14 cellular contexts compared by ENCODE assay signal in the genomic region with DNA sequence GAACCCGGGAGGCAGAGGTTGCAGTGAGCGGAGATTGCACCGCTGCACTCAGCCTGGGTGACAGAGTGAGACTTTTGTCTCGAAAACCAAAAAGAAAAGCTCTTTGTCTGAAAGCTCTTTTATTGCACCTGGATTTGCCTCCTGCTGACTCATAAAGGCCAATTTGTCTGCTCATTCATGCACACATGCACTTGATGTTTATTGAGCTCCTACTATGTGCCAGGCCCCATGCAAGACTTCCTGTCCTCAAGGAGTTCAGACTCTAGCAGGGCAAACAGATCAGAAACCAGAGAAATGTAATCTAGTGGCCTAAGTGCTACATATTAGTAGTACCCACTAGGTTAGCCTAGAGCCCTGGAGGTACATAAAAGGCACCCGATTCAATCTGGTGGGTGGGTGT. TPM values are rescaled to one million over a fixed set of nuclear protein-coding genes. Genes with fewer than 3 reads are reported as not detected.
DNase-seq lines count a peak whose midpoint lies in the region; ATAC-seq, FAIRE-seq and TF ChIP-seq lines count a peak whose summit lies in the region.
"Had no signal": no experiment of that assay in that cellular context is flagged by ENCODE, and none has a peak within 500 bp of the region (broad histone marks: within the 10 kb centered on the region; RNA-seq: fewer than 3 reads in every experiment).

No MANE protein-coding gene starts in this region.

- intact Hi-C loops in HCT116 (cut with micrococcal nuclease) (no loop called here), MCF 10A (cut with micrococcal nuclease) (no loop called here)

- TF ChIP-seq CTCF in HCT116 (IDR thresholded peaks at IDR 0.05 in 2 of 3, conservative IDR thresholded peaks at IDR 0.05 in 1 of 3; ENCODE audit: borderline replicate concordance in 1 of 3, insufficient read depth in 1 of 3, low read depth in 2 of 3, low read length in 2 of 3) (no peak), H1 (IDR thresholded peaks at IDR 0.05; ENCODE audit: control extremely low read depth in 1 of 3, insufficient read depth in 1 of 3, low read depth in 1 of 3, low read length in 3 of 3) (no peak), MCF 10A (IDR thresholded peaks at IDR 0.05; ENCODE audit: unreplicated experiment) (no peak)

- H2AFZ ChIP-seq in HCT116 (ENCODE audit: low read depth, low read length, poor library complexity, severe bottlenecking) (no peak overlapping the region), H1 (ENCODE audit: low read length) (no peak overlapping the region)

- no peak overlapping the region for H3K27ac Mint-ChIP-seq in MCF 10A (ENCODE audit: low read depth, unreplicated experiment)

- no peaks in the 10 kb centered on the region for H3K23me2 ChIP-seq in H1 (ENCODE audit: low read depth, low read length)

- H3K36me3 Mint-ChIP-seq in MCF 10A (ENCODE audit: insufficient read depth, unreplicated experiment): no peaks in the 10 kb centered on the region

- CTCF ChIA-PET in HCT116 (lab: Charles Lee) (interaction anchor here (1.2 kb wide), 1 partner anchor 22 kb away, joined by 3 read pairs; no protein-coding TSS in a partner anchor), H1 (lab: Charles Lee; ENCODE audit: partially characterized antibody) (interaction anchor here (0.8 to 5.7 kb wide), 6 partner anchors 12 to 45 kb away, joined by 3 to 77 read pairs (median 6); no protein-coding TSS in a partner anchor), MCF 10A (lab: Yijun Ruan, JAX) (interaction anchor here (0.6 to 7.3 kb wide), 2 partner anchors 16 to 22 kb away, joined by 3 to 64 read pairs; no protein-coding TSS in a partner anchor)

- POLR2A ChIA-PET in HCT116 (lab: Charles Lee): interaction anchor here (1.2 to 1.4 kb wide), 2 partner anchors 8 to 17 kb away, joined by 3 to 4 read pairs; no protein-coding TSS in a partner anchor
- POLR2A ChIA-PET in H1 (lab: Charles Lee; ENCODE audit: partially characterized antibody): interaction anchor here (1.0 to 1.3 kb wide), 3 partner anchors 14 to 89 kb away, joined by 3 to 4 read pairs (median 4); a partner anchor contains a TSS
- POLR2A ChIA-PET in MCF 10A (lab: Yijun Ruan, JAX): no interaction called here

- H3K14ac ChIP-seq in H1 (ENCODE audit: insufficient read length): no peak overlapping the region

- no peak overlapping the region for H2BK120ac ChIP-seq in H1 (replicated peaks; ENCODE audit: low read depth, low read length)

- 0 out of 2 replicates have a peak overlapping the region, but pooled peaks have one; percentile 88 for H2BK15ac ChIP-seq in H1 (ENCODE audit: low read length)

- H2BK5ac ChIP-seq in H1 (ENCODE audit: low read depth, low read length): peak overlapping the region; percentile 24; the same call in 1 of the 2 replicates

- H2BK12ac ChIP-seq in H1 (ENCODE audit: low read depth, low read length): peak overlapping the region; percentile 27; the same call in 1 of the 2 replicates

- H4K20me1 ChIP-seq in BLaER1: no peaks in the 10 kb centered on the region
- H4K20me1 ChIP-seq in HCT116 (ENCODE audit: insufficient read depth): no peaks in the 10 kb centered on the region
- no peaks in the 10 kb centered on the region for H4K20me1 ChIP-seq in H1 (replicated peaks in 1 of 2; ENCODE audit: control insufficient read depth in 1 of 2, insufficient read depth in 2 of 2, low read length in 2 of 2)

- H3K56ac ChIP-seq in H1 (replicated peaks; ENCODE audit: insufficient read length, low read depth, low read length): no peak overlapping the region

- H3K79me2 ChIP-seq in HCT116 (ENCODE audit: insufficient read depth, low read length): no peaks in the 10 kb centered on the region
- no peaks in the 10 kb centered on the region for H3K79me2 ChIP-seq in H1 (ENCODE audit: control insufficient read depth in 1 of 2, insufficient read depth in 2 of 2, low read length in 2 of 2)

- H4K91ac ChIP-seq in H1 (replicated peaks; ENCODE audit: insufficient read length, low read length): no peak overlapping the region

- H3K27me3 Mint-ChIP-seq in MCF 10A (ENCODE audit: insufficient read depth, unreplicated experiment): no peaks in the 10 kb centered on the region

- no peak for TF ChIP-seq EP300 in H1 (IDR thresholded peaks at IDR 0.05; ENCODE audit: borderline replicate concordance in 1 of 2, low read depth in 2 of 2, low read length in 2 of 2)

- no peaks in the 10 kb centered on the region for H3K9me3 Mint-ChIP-seq in MCF 10A (ENCODE audit: unreplicated experiment)

- H3K4me1 ChIP-seq in BLaER1: peaks cover 87% of the 10 kb centered on the region
- H3K4me1 ChIP-seq in HCT116 (ENCODE audit: control insufficient read depth in 1 of 2, insufficient read depth in 2 of 2, low read length in 2 of 2): peaks cover 3 to 25% of the 10 kb centered on the region in 2 experiments; a peak in 3 of 4 replicates
- H3K4me1 ChIP-seq in H1 (replicated peaks in 1 of 4; ENCODE audit: control insufficient read depth in 3 of 4, insufficient read depth in 4 of 4, low read length in 3 of 4): peaks cover 7 to 19% (median 12%) of the 10 kb centered on the region in 4 experiments
- H3K4me1 ChIP-seq: Caco-2 had no signal

- 0 out of 2 replicates have a peak overlapping the region, but pooled peaks have one; percentile 53 for H2AK5ac ChIP-seq in H1 (ENCODE audit: low read depth, low read length)

- RAD21 ChIA-PET in HCT116 (lab: Charles Lee; ENCODE audit: low non-redundant PET in 1 of 2, low total read pairs in 2 of 2, uncharacterized antibody in 2 of 2, unreplicated experiment in 2 of 2): no interaction called here

- H3K4me2 ChIP-seq in BLaER1 (peak overlapping the region; percentile 79), HCT116 (ENCODE audit: low read length) (peak overlapping the region; percentile 40), H1 (ENCODE audit: insufficient read depth in 1 of 2, low read depth in 2 of 2, low read length in 2 of 2) (no peak overlapping the region; a peak in 1 of 4 replicates)
- H3K4me2 ChIP-seq: SK-N-SH had no signal

- H3K4me1 Mint-ChIP-seq in MCF 10A (ENCODE audit: insufficient read depth, unreplicated experiment): no peaks in the 10 kb centered on the region

- H3K27ac ChIP-seq in BLaER1: peak overlapping the region; percentile 80
- H3K27ac ChIP-seq in HCT116 (ENCODE audit: low read depth, low read length): no peak overlapping the region
- H3K27ac ChIP-seq in H1 (ENCODE audit: low read depth, low read length): no peak overlapping the region
- H3K27ac ChIP-seq: Peyer's patch had no signal

- no peak overlapping the region for H3K4ac ChIP-seq in H1 (replicated peaks; ENCODE audit: insufficient read length, low read depth, low read length)

- no peak overlapping the region for H3K4me3 ChIP-seq in BLaER1
- no peak overlapping the region for H3K4me3 ChIP-seq in HCT116 (replicated peaks in 1 of 2; ENCODE audit: low read depth in 1 of 2, low read length in 2 of 2)
- no peak overlapping the region for H3K4me3 ChIP-seq in H1 (ENCODE audit: extremely low read depth in 1 of 4, insufficient read depth in 2 of 4, low read depth in 3 of 4, low read length in 4 of 4)
- H3K4me3 ChIP-seq: Peyer's patch had no signal

- H3K18ac ChIP-seq in H1 (ENCODE audit: extremely low read depth, low read length): peak overlapping the region; percentile 32; the same call in 1 of the 2 replicates

- H3K9ac ChIP-seq in BLaER1: peak overlapping the region; percentile 77; the same call in 1 of the 2 replicates
- no peak overlapping the region; the same call in 1 of the 2 replicates for H3K9ac ChIP-seq in HCT116 (ENCODE audit: low read length)
- H3K9ac ChIP-seq in H1 (replicated peaks in 1 of 4; ENCODE audit: extremely low read depth in 1 of 4, low read depth in 3 of 4, low read length in 3 of 4): peak overlapping the region in 1 of 4 experiments; percentile 39; a peak in 1 of 7 replicates
- H3K9ac ChIP-seq: SK-N-SH had no signal

- BruUV-seq in HCT116 (replicated peaks; lab: Mats Ljungman, UMichigan) (no TSS peak), MCF 10A (replicated peaks; lab: Mats Ljungman, UMichigan) (no TSS peak)

- no peak overlapping the region for H4K8ac ChIP-seq in H1 (ENCODE audit: extremely low read depth, insufficient read depth, low read length)

- H3K9me3 ChIP-seq in BLaER1: no peaks in the 10 kb centered on the region
- no peaks in the 10 kb centered on the region for H3K9me3 ChIP-seq in HCT116 (ENCODE audit: control insufficient read depth in 1 of 2, insufficient read depth in 1 of 2, low read depth in 1 of 2, low read length in 2 of 2)
- no peaks in the 10 kb centered on the region for H3K9me3 ChIP-seq in H1 (ENCODE audit: insufficient read depth in 2 of 2, low read depth in 1 of 2, low read length in 1 of 2)
- H3K9me3 ChIP-seq: Caco-2, Peyer's patch, SK-N-SH had no signal

- H3K4me3 Mint-ChIP-seq in MCF 10A (ENCODE audit: unreplicated experiment): no peak overlapping the region

- no peaks in the 10 kb centered on the region for H3K27me3 ChIP-seq in BLaER1
- H3K27me3 ChIP-seq in HCT116 (ENCODE audit: insufficient read depth, low read length): no peaks in the 10 kb centered on the region
- H3K27me3 ChIP-seq in H1 (replicated peaks in 1 of 4; ENCODE audit: control insufficient read depth in 3 of 4, extremely low read depth in 1 of 4, insufficient read depth in 3 of 4, low read length in 3 of 4): no peaks in the 10 kb centered on the region
- H3K27me3 ChIP-seq: Peyer's patch had no signal

- H3K9me2 ChIP-seq in HCT116 (ENCODE audit: insufficient read depth): no peaks in the 10 kb centered on the region
- H3K9me2 ChIP-seq: SK-N-SH had no signal

- peak; percentile 43 for ATAC-seq in HCT116

- H3K36me3 ChIP-seq in BLaER1 (no peaks in the 10 kb centered on the region), HCT116 (ENCODE audit: control insufficient read depth in 1 of 2, insufficient read depth in 2 of 2, low read length in 2 of 2) (no peaks in the 10 kb centered on the region), H1 (ENCODE audit: control insufficient read depth in 2 of 4, insufficient read depth in 4 of 4, low read length in 3 of 4) (no peaks in the 10 kb centered on the region)
- H3K36me3 ChIP-seq: Peyer's patch had no signal

- DNase-seq in HCT116 (ENCODE audit: low read depth, low spot score) (no peak), H1 (ENCODE audit: low read depth in 1 of 2, low spot score in 2 of 2) (no peak), OCI-M1 (lab: John Stamatoyannopoulos, UW) (no peak), MCF 10A (ENCODE audit: unreplicated experiment) (no peak)
- DNase-seq in activated CD4-positive, alpha-beta T cell treated with anti-CD3 and anti-CD28 coated beads, Interleukin-2, amount 50 U/mL, for 1 hour: no peak
- DNase-seq: Caco-2, Karpas-422, NCI-H187 treated with DMSO at 0.1 percent for 48 hours, NCI-H446, Peyer's patch, Right ventricle myocardium superior, SK-N-SH had no signal

- TF ChIP-seq RAD21 in HCT116 (IDR thresholded peaks at IDR 0.05; ENCODE audit: low read depth) (no peak), H1 (IDR thresholded peaks at IDR 0.05 in 1 of 2, conservative IDR thresholded peaks at IDR 0.05 in 1 of 2; ENCODE audit: low read depth in 2 of 2, low read length in 2 of 2) (no peak)

- H3K79me1 ChIP-seq in H1 (ENCODE audit: low read depth, low read length): no peaks in the 10 kb centered on the region

- no peak overlapping the region for H3K23ac ChIP-seq in H1 (ENCODE audit: insufficient read length)

- H2BK20ac ChIP-seq in H1 (ENCODE audit: low read length): 0 out of 2 replicates have a peak overlapping the region, but pooled peaks have one; percentile 61

- TF ChIP-seq POLR2A in HCT116 (IDR thresholded peaks at IDR 0.05; ENCODE audit: borderline replicate concordance, extremely low read depth, insufficient read depth, insufficient read length) (no peak), H1 (IDR thresholded peaks at IDR 0.05; ENCODE audit: control extremely low read depth in 1 of 2, low read depth in 2 of 2, low read length in 2 of 2) (no peak)

- WGBS in H1 (ENCODE audit: extremely low coverage in 1 of 2, insufficient coverage in 1 of 2, insufficient read length in 1 of 2, insufficient replicate concordance in 2 of 2, low coverage in 1 of 2, low lambda C conversion rate in 2 of 2, missing lambda C conversion rate in 1 of 2), 2 experiments: 90% methylated on average over 5 of the region's 5 CpGs; no CpG with 5 or more reads in 1 of the 2 experiments

- FAIRE-seq in H1 (lab: Jason Lieb, UNC): no peak
- FAIRE-seq: H54 had no signal

- no peak overlapping the region for H4K5ac ChIP-seq in H1 (ENCODE audit: insufficient read length, low read depth, low read length)

RNA-seq across cellular contexts. Expression of a gene that starts 16.3 kb away (rescaled TPM):
- total RNA-seq in HCT116 (2021; ENCODE audit: unreplicated experiment) (152 TPM), MCF 10A (2022) (107 and 144 TPM in 2 replicates)
- polyA plus RNA-seq in HCT116 (2012): 53.9 and 59.2 TPM in 2 replicates
- total RNA-seq in H1 (2021; fragmentation: NEBNext Ultra II Directional; extraction: Animal tissue kit (Norgen Biotek cat#: 25700)): 260 and 266 TPM in 2 replicates
- polyA plus RNA-seq in H1 (2011; rRNA removed): 34.4 and 37.1 TPM in 2 replicates
- polyA plus RNA-seq in H1 (2011; cell fraction: cytosol; rRNA removed): 50.8 TPM
- 26.0 TPM for polyA plus RNA-seq in H1 (2011; cell fraction: nucleus; rRNA removed)
- 98.6 to 133 TPM (median 116 TPM) in 4 replicates for polyA plus RNA-seq in H1 (2012, experiment 1 of 2)
- polyA plus RNA-seq in H1 (2012, experiment 2 of 2): 61.6 TPM
- 141 TPM for polyA plus RNA-seq in H1 (2013, experiment 1 of 2)
- 191 TPM for polyA plus RNA-seq in H1 (2013, experiment 2 of 2)
- polyA minus RNA-seq in H1 (2011; rRNA and poly(A)+ RNA removed): 89.4 and 147 TPM in 2 replicates
- 75.7 TPM for polyA minus RNA-seq in H1 (2011; cell fraction: cytosol; rRNA and poly(A)+ RNA removed)
- polyA minus RNA-seq in H1 (2011; cell fraction: nucleus; rRNA and poly(A)+ RNA removed): 32.8 TPM

RNA-seq across cellular contexts. Expression of a gene that starts 30.2 kb away (rescaled TPM):
- total RNA-seq in HCT116 (2021; ENCODE audit: unreplicated experiment) (0.84 TPM), MCF 10A (2022) (not detected in 2 replicates)
- polyA plus RNA-seq in HCT116 (2012): 0.34 and 0.99 TPM in 2 replicates
- total RNA-seq in H1 (2021; fragmentation: NEBNext Ultra II Directional; extraction: Animal tissue kit (Norgen Biotek cat#: 25700)): 7.4 and 8.5 TPM in 2 replicates
- polyA plus RNA-seq in H1 (2011; rRNA removed): 3.9 and 4.5 TPM in 2 replicates
- 5.9 TPM for polyA plus RNA-seq in H1 (2011; cell fraction: cytosol; rRNA removed)
- polyA plus RNA-seq in H1 (2011; cell fraction: nucleus; rRNA removed): 6.8 TPM
- 6.0 to 8.6 TPM (median 7.8 TPM) in 4 replicates for polyA plus RNA-seq in H1 (2012, experiment 1 of 2)
- polyA plus RNA-seq in H1 (2012, experiment 2 of 2): 4.0 TPM
- 2.8 TPM for polyA plus RNA-seq in H1 (2013, experiment 1 of 2)
- 2.7 TPM for polyA plus RNA-seq in H1 (2013, experiment 2 of 2)
- 4.9 and 5.4 TPM in 2 replicates for polyA minus RNA-seq in H1 (2011; rRNA and poly(A)+ RNA removed)
- 1.6 TPM for polyA minus RNA-seq in H1 (2011; cell fraction: cytosol; rRNA and poly(A)+ RNA removed)
- 5.4 TPM for polyA minus RNA-seq in H1 (2011; cell fraction: nucleus; rRNA and poly(A)+ RNA removed)

RNA-seq across cellular contexts. Expression of a gene that starts 39.6 kb away (rescaled TPM):
- total RNA-seq in HCT116 (2021; ENCODE audit: unreplicated experiment): 33.8 TPM
- polyA plus RNA-seq in HCT116 (2012): 20.2 and 21.3 TPM in 2 replicates
- 50.1 and 51.9 TPM in 2 replicates for total RNA-seq in H1 (2021; fragmentation: NEBNext Ultra II Directional; extraction: Animal tissue kit (Norgen Biotek cat#: 25700))
- polyA plus RNA-seq in H1 (2011; rRNA removed): 40.5 and 40.6 TPM in 2 replicates
- polyA plus RNA-seq in H1 (2011; cell fraction: cytosol; rRNA removed): 51.3 TPM
- polyA plus RNA-seq in H1 (2011; cell fraction: nucleus; rRNA removed): 36.7 TPM
- polyA plus RNA-seq in H1 (2012, experiment 1 of 2): 39.9 to 51.9 TPM (median 44.9 TPM) in 4 replicates
- 18.4 TPM for polyA plus RNA-seq in H1 (2012, experiment 2 of 2)
- polyA plus RNA-seq in H1 (2013, experiment 1 of 2): 22.7 TPM
- 21.6 TPM for polyA plus RNA-seq in H1 (2013, experiment 2 of 2)
- polyA minus RNA-seq in H1 (2011; rRNA and poly(A)+ RNA removed): 59.9 and 64.9 TPM in 2 replicates
- polyA minus RNA-seq in H1 (2011; cell fraction: cytosol; rRNA and poly(A)+ RNA removed): 33.0 TPM
- polyA minus RNA-seq in H1 (2011; cell fraction: nucleus; rRNA and poly(A)+ RNA removed): 28.7 TPM
- total RNA-seq in MCF 10A (2022): 31.0 and 34.7 TPM in 2 replicates

RNA-seq across cellular contexts. Expression of a gene that starts 55.0 kb away (rescaled TPM):
- total RNA-seq in HCT116 (2021; ENCODE audit: unreplicated experiment) (21.4 TPM), MCF 10A (2022) (1.9 and 2.1 TPM in 2 replicates)
- 21.2 and 22.2 TPM in 2 replicates for polyA plus RNA-seq in HCT116 (2012)
- 3.9 and 4.9 TPM in 2 replicates for total RNA-seq in H1 (2021; fragmentation: NEBNext Ultra II Directional; extraction: Animal tissue kit (Norgen Biotek cat#: 25700))
- polyA plus RNA-seq in H1 (2011; rRNA removed): 7.5 and 8.7 TPM in 2 replicates
- polyA plus RNA-seq in H1 (2011; cell fraction: cytosol; rRNA removed): 8.2 TPM
- polyA plus RNA-seq in H1 (2011; cell fraction: nucleus; rRNA removed): 11.5 TPM
- 3.4 to 8.5 TPM (median 6.3 TPM) in 4 replicates for polyA plus RNA-seq in H1 (2012, experiment 1 of 2)
- polyA plus RNA-seq in H1 (2012, experiment 2 of 2): 4.5 TPM
- polyA plus RNA-seq in H1 (2013, experiment 1 of 2): 2.9 TPM
- polyA plus RNA-seq in H1 (2013, experiment 2 of 2): 2.5 TPM
- 1.3 and 2.9 TPM in 2 replicates for polyA minus RNA-seq in H1 (2011; rRNA and poly(A)+ RNA removed)
- 3.9 TPM for polyA minus RNA-seq in H1 (2011; cell fraction: cytosol; rRNA and poly(A)+ RNA removed)
- polyA minus RNA-seq in H1 (2011; cell fraction: nucleus; rRNA and poly(A)+ RNA removed): 3.2 TPM

Comparison
In these comparisons a context has a peak if more than half of its experiments do, and no peak if none do; other contexts are left out.
1. H3K4me2 ChIP-seq: peak in BLaER1 (single experiment) and HCT116 (single experiment); none in H1 (0 of 2).